In genomic region chr18:61891874-61892273, GRCh38 we compare ENCODE assay signal across 1 cellular context.
TF ChIP-seq lines count a peak whose summit lies in the region.

No MANE protein-coding gene starts in this region.

TF ChIP-seq in SK-N-SH, 30 proteins besides CTCF, POLR2A, EP300 and RAD21 (continued from another document):
- TF ChIP-seq TAF1 (IDR thresholded peaks at IDR 0.05; ENCODE audit: borderline replicate concordance, low read depth, low read length) (no peak), CHD2 (IDR thresholded peaks at IDR 0.05; ENCODE audit: low read length, partially characterized antibody) (peak; percentile 12), NRF1 (IDR thresholded peaks at IDR 0.05; ENCODE audit: low read depth, low read length) (no peak), YY1 (IDR thresholded peaks at IDR 0.05; ENCODE audit: low read depth) (no peak)
